1 cellular context compared by ENCODE assay signal in the genomic region with DNA sequence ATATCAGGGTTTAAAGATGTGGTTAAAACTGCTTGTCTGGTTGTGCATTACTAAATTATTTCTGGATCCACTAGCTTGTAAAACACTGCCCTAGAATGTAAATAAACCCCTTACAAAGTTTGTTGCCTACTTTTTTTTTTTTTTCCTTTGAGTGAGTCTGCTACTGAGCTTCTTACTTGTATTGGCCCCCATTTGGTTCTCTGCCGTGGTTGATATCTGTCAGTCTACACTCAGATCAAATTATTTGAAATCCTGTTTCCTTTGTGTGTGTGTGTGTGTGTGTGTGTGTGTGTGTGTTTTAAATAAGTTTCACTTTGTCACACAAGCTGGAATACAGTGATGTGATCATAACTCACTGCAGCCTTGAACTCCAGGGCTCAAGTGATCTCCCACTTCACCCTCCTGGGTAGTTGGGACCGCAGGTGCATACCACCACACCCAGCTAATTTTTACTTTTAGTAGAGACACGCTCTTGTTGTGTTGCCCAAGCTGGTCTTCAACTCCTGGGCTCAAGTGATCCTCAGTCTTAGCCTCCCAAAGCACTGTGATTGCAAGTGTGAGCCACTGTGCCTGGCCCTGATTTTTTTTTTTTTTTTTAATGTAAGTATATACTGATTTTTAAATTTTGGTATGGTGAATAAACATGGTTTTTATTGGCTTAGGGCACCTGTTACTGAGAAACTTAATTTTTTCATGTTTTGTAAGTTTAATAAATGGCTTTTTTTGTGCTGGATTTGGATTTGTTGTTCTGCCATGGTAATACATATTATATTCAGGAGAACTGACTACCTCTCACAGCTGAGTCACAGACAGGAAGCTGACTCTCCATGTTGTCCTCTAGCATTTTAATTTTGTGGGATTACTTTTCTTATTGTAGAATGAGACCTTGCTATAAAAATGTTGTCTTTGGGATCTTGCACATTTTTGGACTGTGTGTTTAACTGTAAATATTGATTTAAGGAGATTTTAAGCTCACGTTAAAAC.
TF ChIP-seq lines count a peak whose summit lies in the region.

No MANE protein-coding gene starts in this region.

TF ChIP-seq in H1, 55 proteins besides CTCF, POLR2A, EP300 and RAD21:
- TF ChIP-seq TAF1 (IDR thresholded peaks at IDR 0.05; ENCODE audit: low read depth, low read length): no peak
- no peak for TF ChIP-seq RXRA (IDR thresholded peaks at IDR 0.05; ENCODE audit: insufficient read depth, low read depth, low read length)
- TF ChIP-seq NANOG (IDR thresholded peaks at IDR 0.05; ENCODE audit: insufficient read depth, low read depth, low read length, poor library complexity, severe bottlenecking): no peak
- TF ChIP-seq E2F6 (IDR thresholded peaks at IDR 0.05): no peak
- no peak for TF ChIP-seq NRF1 (IDR thresholded peaks at IDR 0.05; ENCODE audit: low read depth, low read length)
- TF ChIP-seq, protein P1, sequence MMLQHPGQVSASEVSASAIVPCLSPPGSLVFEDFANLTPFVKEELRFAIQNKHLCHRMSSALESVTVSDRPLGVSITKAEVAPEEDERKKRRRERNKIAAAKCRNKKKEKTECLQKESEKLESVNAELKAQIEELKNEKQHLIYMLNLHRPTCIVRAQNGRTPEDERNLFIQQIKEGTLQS (IDR thresholded peaks at IDR 0.05; ENCODE audit: insufficient read depth, low read depth, low read length): no peak
- TF ChIP-seq SP4 (IDR thresholded peaks at IDR 0.05; ENCODE audit: low read length): no peak
- TF ChIP-seq SIN3A (conservative IDR thresholded peaks at IDR 0.05 in 1 of 2, IDR thresholded peaks at IDR 0.05 in 1 of 2; ENCODE audit: low read depth in 1 of 2, low read length in 2 of 2): no peak
- TF ChIP-seq, protein P2, sequence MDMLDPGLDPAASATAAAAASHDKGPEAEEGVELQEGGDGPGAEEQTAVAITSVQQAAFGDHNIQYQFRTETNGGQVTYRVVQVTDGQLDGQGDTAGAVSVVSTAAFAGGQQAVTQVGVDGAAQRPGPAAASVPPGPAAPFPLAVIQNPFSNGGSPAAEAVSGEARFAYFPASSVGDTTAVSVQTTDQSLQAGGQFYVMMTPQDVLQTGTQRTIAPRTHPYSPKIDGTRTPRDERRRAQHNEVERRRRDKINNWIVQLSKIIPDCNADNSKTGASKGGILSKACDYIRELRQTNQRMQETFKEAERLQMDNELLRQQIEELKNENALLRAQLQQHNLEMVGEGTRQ (IDR thresholded peaks at IDR 0.05; ENCODE audit: low read length): no peak
